Comparison of ENCODE assay signal across 26 cellular contexts in the genomic region with DNA sequence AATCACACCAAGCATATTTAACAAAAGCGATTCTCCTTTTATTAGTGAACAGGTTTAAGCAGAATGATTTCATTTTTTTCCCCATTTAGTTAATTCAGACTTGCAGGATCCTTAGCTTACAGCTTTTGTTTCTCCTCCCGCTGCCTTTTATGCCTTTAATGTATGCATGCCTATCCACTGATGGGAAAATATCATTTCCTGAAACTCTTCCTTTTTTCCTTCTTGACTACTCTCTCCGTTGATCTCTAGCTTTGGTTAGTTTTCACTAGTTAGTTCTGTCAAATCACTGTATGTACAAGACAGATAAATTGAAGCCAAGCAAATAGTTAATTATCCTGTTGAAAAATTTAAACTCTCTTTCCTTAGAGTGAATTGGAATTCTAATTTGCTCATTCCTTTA. TPM values are rescaled to one million over a fixed set of nuclear protein-coding genes. Genes with fewer than 3 reads are reported as not detected.
"Had no signal": no experiment of that assay in that cellular context is flagged by ENCODE, and none has a peak within 500 bp of the region (broad histone marks: within the 10 kb centered on the region; RNA-seq: fewer than 3 reads in every experiment).

No MANE protein-coding gene starts in this region.

- DNase-seq: activated CD4-positive, alpha-beta T cell treated with anti-CD3 and anti-CD28 coated beads for 1 hour; activated naive CD8-positive, alpha-beta T cell treated with anti-CD3 and anti-CD28 coated beads for 36 hours; activated T-cell treated with anti-CD3 and anti-CD28 coated beads, Interleukin-2, amount 50 U/mL, for 24 hours; amniotic stem cell; colonic mucosa; dorsolateral prefrontal cortex; effector memory CD8-positive, alpha-beta T cell; foreskin melanocyte; glutamatergic neuron; immature natural killer cell; midbrain; natural killer cell; retina; stimulated activated CD4-positive, alpha-beta T cell treated with anti-CD3 and anti-CD28 coated beads, Interleukin-2, amount 100 ng/mL, for 48 hours; stimulated activated CD8-positive, alpha-beta memory T cell treated with anti-CD3 and anti-CD28 coated beads, Interleukin-4, amount 100 ng/mL, for 48 hours; stimulated activated naive CD4-positive, alpha-beta T cell; testis had no signal

- H3K36me3 Mint-ChIP-seq: activated naive CD8-positive, alpha-beta T cell treated with anti-CD3 and anti-CD28 coated beads for 36 hours; immature natural killer cell; natural killer cell; type B pancreatic cell had no signal

- H3K9me3 Mint-ChIP-seq: activated naive CD8-positive, alpha-beta T cell treated with anti-CD3 and anti-CD28 coated beads for 36 hours; activated T-cell treated with anti-CD3 and anti-CD28 coated beads, Interleukin-2, amount 50 U/mL, for 24 hours; activated T-helper 17 cell treated with anti-CD3 and anti-CD28 coated beads, Interleukin-2, amount 50 U/mL, for 72 hours; effector memory CD8-positive, alpha-beta T cell; type B pancreatic cell had no signal

- H3K4me3 Mint-ChIP-seq: activated naive CD8-positive, alpha-beta T cell treated with anti-CD3 and anti-CD28 coated beads for 36 hours; activated T-cell treated with anti-CD3 and anti-CD28 coated beads, Interleukin-2, amount 50 U/mL, for 24 hours; activated T-helper 17 cell treated with anti-CD3 and anti-CD28 coated beads, Interleukin-2, amount 50 U/mL, for 72 hours; effector memory CD8-positive, alpha-beta T cell; immature natural killer cell; natural killer cell; type B pancreatic cell had no signal

- H3K4me1 Mint-ChIP-seq: activated naive CD8-positive, alpha-beta T cell treated with anti-CD3 and anti-CD28 coated beads for 36 hours; activated T-helper 17 cell treated with anti-CD3 and anti-CD28 coated beads, Interleukin-2, amount 50 U/mL, for 72 hours; immature natural killer cell; natural killer cell had no signal

- H3K27ac Mint-ChIP-seq: activated naive CD8-positive, alpha-beta T cell treated with anti-CD3 and anti-CD28 coated beads for 36 hours; activated T-cell treated with anti-CD3 and anti-CD28 coated beads, Interleukin-2, amount 50 U/mL, for 24 hours; activated T-helper 17 cell treated with anti-CD3 and anti-CD28 coated beads, Interleukin-2, amount 50 U/mL, for 72 hours; effector memory CD8-positive, alpha-beta T cell; immature natural killer cell; natural killer cell; progenitor cell of endocrine pancreas; type B pancreatic cell had no signal

RNA-seq across cellular contexts. Expression of gene NKX2-1, which starts 26.3 kb away (rescaled TPM):
- total RNA-seq: activated naive CD8-positive, alpha-beta T cell treated with anti-CD3 and anti-CD28 coated beads for 36 hours; activated T-helper 17 cell treated with anti-CD3 and anti-CD28 coated beads, Interleukin-2, amount 50 U/mL, for 72 hours; breast epithelium; endothelial cell of umbilical vein; esophagus mucosa; liver; natural killer cell; osteocyte; progenitor cell of endocrine pancreas; vagina had no signal
